In genomic region chr14:60093606-60094005, GRCh38 we compare ENCODE assay signal across 9 cellular contexts. TPM values are rescaled to one million over a fixed set of nuclear protein-coding genes. Genes with fewer than 3 reads are reported as not detected.
DNase-seq lines count a peak whose midpoint lies in the region; ATAC-seq and TF ChIP-seq lines count a peak whose summit lies in the region.
"Had no signal": no experiment of that assay in that cellular context is flagged by ENCODE, and none has a peak within 500 bp of the region (broad histone marks: within the 10 kb centered on the region; RNA-seq: fewer than 3 reads in every experiment).

No MANE protein-coding gene starts in this region.

- CTCF ChIA-PET in activated naive CD4-positive, alpha-beta T cell treated with anti-CD3 and anti-CD28 coated beads, Interleukin-2, amount 10 ng/mL, durations not matched to agents 7 days and 5 days (lab: Charles Lee), result no interaction called here

- DNase-seq in activated naive CD4-positive, alpha-beta T cell treated with anti-CD3 and anti-CD28 coated beads, Interleukin-2, amount 10 ng/mL, durations not matched to agents 7 days and 5 days, result no peak
- no peak for DNase-seq in activated naive CD4-positive, alpha-beta T cell treated with Interleukin-2 at 50 U/mL for 16 hours
- no peak for DNase-seq in right cardiac atrium
- DNase-seq in tibial artery, result no peak
- no peak for DNase-seq in hippocampal formation (lab: John Stamatoyannopoulos, UW)
- DNase-seq in NCI-H774 (lab: John Stamatoyannopoulos, UW), result no peak
- no peak for DNase-seq in middle frontal gyrus (ENCODE audit: extremely low spot score, low spot score)
- DNase-seq: body of pancreas had no signal

- H3K4me3 ChIP-seq in WI38 (ENCODE audit: low read depth, low read length) (peak overlapping the region; percentile 92), right cardiac atrium (ENCODE audit: low read length) (peak overlapping the region; percentile 85), tibial artery (peak overlapping the region; percentile 74 to 75)

- no peaks in the 10 kb centered on the region for H3K36me3 ChIP-seq in tibial artery

- peak overlapping the region; percentile 96 for H3K27ac Mint-ChIP-seq in activated naive CD4-positive, alpha-beta T cell treated with anti-CD3 and anti-CD28 coated beads, Interleukin-2, amount 10 ng/mL, durations not matched to agents 7 days and 5 days

- H3K4me1 ChIP-seq in right cardiac atrium (ENCODE audit: control insufficient read depth, insufficient read depth, low read length) (peaks cover 9% of the 10 kb centered on the region), tibial artery (peaks cover 0 to 35% (median 7%) of the 10 kb centered on the region in 4 donors)

- no peaks in the 10 kb centered on the region for H3K9me3 Mint-ChIP-seq in activated naive CD4-positive, alpha-beta T cell treated with anti-CD3 and anti-CD28 coated beads, Interleukin-2, amount 10 ng/mL, durations not matched to agents 7 days and 5 days

- H3K9me3 ChIP-seq in right cardiac atrium (ENCODE audit: control insufficient read depth, low read length), result no peaks in the 10 kb centered on the region
- H3K9me3 ChIP-seq in tibial artery, result no peaks in the 10 kb centered on the region
- H3K9me3 ChIP-seq: body of pancreas had no signal

- H3K36me3 Mint-ChIP-seq in activated naive CD4-positive, alpha-beta T cell treated with anti-CD3 and anti-CD28 coated beads, Interleukin-2, amount 10 ng/mL, durations not matched to agents 7 days and 5 days, result peaks cover 24% of the 10 kb centered on the region

- no peaks in the 10 kb centered on the region for H3K27me3 Mint-ChIP-seq in activated naive CD4-positive, alpha-beta T cell treated with anti-CD3 and anti-CD28 coated beads, Interleukin-2, amount 10 ng/mL, durations not matched to agents 7 days and 5 days

- peaks cover 50% of the 10 kb centered on the region for H3K4me1 Mint-ChIP-seq in activated naive CD4-positive, alpha-beta T cell treated with anti-CD3 and anti-CD28 coated beads, Interleukin-2, amount 10 ng/mL, durations not matched to agents 7 days and 5 days

- intact Hi-C loops in right cardiac atrium (cut with DNase I) (loop anchor here in 2 of 4 donors (10.0 kb wide), 1 partner anchor 71 kb away; the partner anchor contains the start of gene DHRS7 (in 2 of the 2)), tibial artery (cut with DNase I; ENCODE audit: low total_unique reads) (loop anchor here (5.0 to 10.0 kb wide), 2 partner anchors 69 to 151 kb away; partner anchors contain the start of gene PPM1A)

- peak overlapping the region; percentile 97 for H3K4me3 Mint-ChIP-seq in activated naive CD4-positive, alpha-beta T cell treated with anti-CD3 and anti-CD28 coated beads, Interleukin-2, amount 10 ng/mL, durations not matched to agents 7 days and 5 days

- ATAC-seq in right cardiac atrium, result no peak
- ATAC-seq: body of pancreas had no signal

- no peaks in the 10 kb centered on the region for H3K27me3 ChIP-seq in right cardiac atrium (ENCODE audit: control insufficient read depth, insufficient read depth)
- no peaks in the 10 kb centered on the region for H3K27me3 ChIP-seq in tibial artery
- H3K27me3 ChIP-seq: body of pancreas had no signal

- TF ChIP-seq CTCF in WI38 (IDR thresholded peaks at IDR 0.05; ENCODE audit: low read depth, low read length) (no peak), tibial artery (IDR thresholded peaks at IDR 0.05) (no peak)

- H3K27ac ChIP-seq in right cardiac atrium (ENCODE audit: low read length) (no peak overlapping the region), tibial artery (peak overlapping the region; percentile 96 to 97)

RNA-seq across cellular contexts. Expression of gene PCNX4, which starts 1.9 kb away (rescaled TPM):
- total RNA-seq in right cardiac atrium, result 10 to 100 TPM; 29.7 to 41.3 (median 33.0) TPM
- polyA plus RNA-seq in right cardiac atrium, result 19.5 TPM
